In genomic region chr14:44528180-44528579, GRCh38 we compare ENCODE assay signal across 34 cellular contexts. TPM values are rescaled to one million over a fixed set of nuclear protein-coding genes. Genes with fewer than 3 reads are reported as not detected.
"Had no signal": no experiment of that assay in that cellular context is flagged by ENCODE, and none has a peak within 500 bp of the region (broad histone marks: within the 10 kb centered on the region; RNA-seq: fewer than 3 reads in every experiment).

No MANE protein-coding gene starts in this region.

- DNase-seq: activated B cell treated with CpG ODN at 0.5 μM for 24 hours; activated CD4-positive, alpha-beta memory T cell treated with anti-CD3 and anti-CD28 coated beads, Interleukin-2, amount 10 ng/mL, durations not matched to agents 7 days and 5 days; activated CD4-positive, alpha-beta T cell treated with anti-CD3 and anti-CD28 coated beads for 4 hours; activated CD4-positive, alpha-beta T cell treated with anti-CD3 and anti-CD28 coated beads, Interleukin-2, amount 10 ng/mL, durations not matched to agents 24 days and 14 days; activated CD4-positive, alpha-beta T cell treated with anti-CD3 and anti-CD28 coated beads, Interleukin-2, amount 50 U/mL, for 1 hour; activated CD4-positive, alpha-beta T cell treated with anti-CD3 and anti-CD28 coated beads, Interleukin-2, amount 50 U/mL, for 48 hours; activated CD4-positive, CD25-positive, alpha-beta regulatory T cell treated with anti-CD3 and anti-CD28 coated beads, Interleukin-2, amount 50 U/mL, for 72 hours; activated CD8-positive, alpha-beta memory T cell treated with anti-CD3 and anti-CD28 coated beads for 24 hours; activated CD8-positive, alpha-beta memory T cell treated with anti-CD3 and anti-CD28 coated beads, Interleukin-2, amount 10 ng/mL, durations not matched to agents 7 days and 5 days; activated CD8-positive, alpha-beta memory T cell treated with anti-CD3 and anti-CD28 coated beads, Interleukin-2, amount 50 U/mL, for 48 hours; activated CD8-positive, alpha-beta T cell treated with anti-CD3 and anti-CD28 coated beads, Interleukin-2, amount 10 ng/mL, durations not matched to agents 7 days and 5 days; activated effector memory CD4-positive, alpha-beta T cell treated with Interleukin-2 at 50 U/mL for 16 hours; activated gamma-delta T cell; activated naive CD4-positive, alpha-beta T cell treated with anti-CD3 and anti-CD28 coated beads, Interleukin-2, amount 10 ng/mL, durations not matched to agents 7 days and 5 days; activated naive CD4-positive, alpha-beta T cell treated with Interleukin-2 at 50 U/mL for 16 hours; activated naive CD8-positive, alpha-beta T cell treated with anti-CD3 and anti-CD28 coated beads, Interleukin-2, amount 10 ng/mL, durations not matched to agents 7 days and 5 days; activated naive CD8-positive, alpha-beta T cell treated with anti-CD3 and anti-CD28 coated beads, Interleukin-2, amount 50 U/mL, for 24 hours; activated T-cell treated with anti-CD3 and anti-CD28 coated beads, Interleukin-2, amount 50 U/mL, for 24 hours; activated T-cell treated with anti-CD3 and anti-CD28 coated beads, Interleukin-2, amount 50 U/mL, for 48 hours; aorta; body of pancreas; brain microvascular endothelial cell; cerebellar nuclear complex; T-helper 1 cell; T-helper 2 cell; T-helper 9 cell had no signal

- FAIRE-seq: astrocyte, TTC549 had no signal

- H3K9me3 ChIP-seq: body of pancreas, breast epithelium had no signal

- H3K4me1 ChIP-seq: body of pancreas, breast epithelium had no signal

- H3K4me3 ChIP-seq: body of pancreas, breast epithelium had no signal

- H3K27ac ChIP-seq: body of pancreas, brain microvascular endothelial cell, breast epithelium, VCaP had no signal

- H3K27me3 ChIP-seq: body of pancreas, brain microvascular endothelial cell, breast epithelium had no signal

- H3K36me3 ChIP-seq: brain microvascular endothelial cell, breast epithelium had no signal

- ATAC-seq: activated CD8-positive, alpha-beta memory T cell treated with anti-CD3 and anti-CD28 coated beads, Interleukin-2, amount 10 ng/mL, durations not matched to agents 7 days and 5 days; activated CD8-positive, alpha-beta T cell treated with anti-CD3 and anti-CD28 coated beads, Interleukin-2, amount 10 ng/mL, durations not matched to agents 7 days and 5 days; activated naive CD8-positive, alpha-beta T cell treated with anti-CD3 and anti-CD28 coated beads, Interleukin-2, amount 50 U/mL, for 24 hours; body of pancreas had no signal

RNA-seq across cellular contexts. Expression of gene FSCB, which starts 21.1 kb away (rescaled TPM):
- total RNA-seq: activated B cell treated with CpG ODN at 0.5 μM for 24 hours; activated CD4-positive, alpha-beta memory T cell treated with anti-CD3 and anti-CD28 coated beads, Interleukin-2, amount 10 ng/mL, durations not matched to agents 7 days and 5 days; activated CD4-positive, alpha-beta T cell treated with anti-CD3 and anti-CD28 coated beads, Interleukin-2, amount 10 ng/mL, durations not matched to agents 24 days and 14 days; activated CD8-positive, alpha-beta memory T cell treated with anti-CD3 and anti-CD28 coated beads, Interleukin-2, amount 10 ng/mL, durations not matched to agents 7 days and 5 days; activated CD8-positive, alpha-beta T cell treated with anti-CD3 and anti-CD28 coated beads, Interleukin-2, amount 10 ng/mL, durations not matched to agents 7 days and 5 days; activated naive CD8-positive, alpha-beta T cell treated with anti-CD3 and anti-CD28 coated beads, Interleukin-2, amount 10 ng/mL, durations not matched to agents 7 days and 5 days; activated T-helper 2 cell treated with anti-CD3 and anti-CD28 coated beads, Interferon-gamma antibody, Interleukin-2, Interleukin-4, amounts not matched to agents 10 μg/mL and 5 μg/mL and 100 μg/mL, durations not matched to agents 14 hours and 24 hours and 36 hours; aorta; astrocyte; cardiac septum; chondrocyte had no signal
- polyA plus RNA-seq: adipose tissue, aorta had no signal
